32 cellular contexts compared by ENCODE assay signal in the genomic region with DNA sequence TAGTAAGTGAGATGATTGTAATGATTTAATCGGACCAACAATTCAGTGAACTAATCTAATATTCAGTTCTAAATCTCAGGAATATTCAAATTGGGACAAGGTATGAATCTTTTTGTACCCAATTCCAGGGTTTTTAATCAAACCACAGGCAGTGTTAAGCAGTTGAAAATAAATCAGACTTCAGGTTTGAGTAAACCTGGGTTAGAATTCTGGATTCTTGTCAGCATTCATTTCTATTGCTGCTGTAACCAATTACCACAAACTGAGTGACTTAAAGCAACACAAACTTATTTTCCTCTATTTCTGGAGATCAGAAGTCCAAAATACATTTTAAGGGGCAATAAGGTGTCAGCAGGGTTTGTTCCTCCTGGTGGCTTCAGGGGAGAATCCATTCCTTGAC.
"Had no signal": no experiment of that assay in that cellular context is flagged by ENCODE, and none has a peak within 500 bp of the region (broad histone marks: within the 10 kb centered on the region; RNA-seq: fewer than 3 reads in every experiment).

No MANE protein-coding gene starts in this region.

- H3K4me1 ChIP-seq: breast epithelium had no signal

- H3K27me3 ChIP-seq: adrenal gland, body of pancreas, brain microvascular endothelial cell, breast epithelium had no signal

- DNase-seq: activated B cell treated with CpG ODN at 0.5 μM for 24 hours; activated CD4-positive, alpha-beta memory T cell treated with anti-CD3 and anti-CD28 coated beads for 36 hours; activated CD4-positive, alpha-beta T cell treated with anti-CD3 and anti-CD28 coated beads for 4 hours; activated CD4-positive, alpha-beta T cell treated with anti-CD3 and anti-CD28 coated beads, Interleukin-2, amount 10 ng/mL, durations not matched to agents 24 days and 14 days; activated CD4-positive, alpha-beta T cell treated with anti-CD3 and anti-CD28 coated beads, Interleukin-2, amount 50 U/mL, for 1 hour; activated CD4-positive, alpha-beta T cell treated with anti-CD3 and anti-CD28 coated beads, Interleukin-2, amount 50 U/mL, for 4 hours; activated CD4-positive, CD25-positive, alpha-beta regulatory T cell treated with anti-CD3 and anti-CD28 coated beads, Interleukin-2, amount 50 U/mL, for 72 hours; activated CD8-positive, alpha-beta memory T cell treated with anti-CD3 and anti-CD28 coated beads, Interleukin-2, amount 50 U/mL, for 4 hours; activated CD8-positive, alpha-beta T cell treated with anti-CD3 and anti-CD28 coated beads for 36 hours; activated effector memory CD4-positive, alpha-beta T cell treated with anti-CD3 and anti-CD28 coated beads, Interleukin-2, amount 50 U/mL, for 16 hours; activated gamma-delta T cell treated with Interleukin-2 at 50 U/mL for 16 hours; activated naive CD4-positive, alpha-beta T cell; activated naive CD4-positive, alpha-beta T cell treated with anti-CD3 and anti-CD28 coated beads for 36 hours; activated naive CD4-positive, alpha-beta T cell treated with anti-CD3 and anti-CD28 coated beads, Interleukin-2, amount 50 U/mL, for 16 hours; activated naive CD8-positive, alpha-beta T cell treated with anti-CD3 and anti-CD28 coated beads for 36 hours; activated T-cell treated with anti-CD3 and anti-CD28 coated beads for 4 hours; activated T-cell treated with anti-CD3 and anti-CD28 coated beads, Interleukin-2, amount 50 U/mL, for 1 hour; activated T-cell treated with anti-CD3 and anti-CD28 coated beads, Interleukin-2, amount 50 U/mL, for 4 hours; adrenal gland; amniotic stem cell; aorta; body of pancreas; brain microvascular endothelial cell; central memory CD4-positive, alpha-beta T cell; T-helper 9 cell had no signal

- H3K4me3 Mint-ChIP-seq: activated B cell treated with CpG ODN at 0.5 μM for 24 hours; activated CD4-positive, alpha-beta memory T cell treated with anti-CD3 and anti-CD28 coated beads for 36 hours; activated CD4-positive, alpha-beta T cell treated with anti-CD3 and anti-CD28 coated beads, Interleukin-2, amount 10 ng/mL, durations not matched to agents 24 days and 14 days; activated CD8-positive, alpha-beta T cell treated with anti-CD3 and anti-CD28 coated beads for 36 hours; activated naive CD4-positive, alpha-beta T cell treated with anti-CD3 and anti-CD28 coated beads for 36 hours; activated naive CD8-positive, alpha-beta T cell treated with anti-CD3 and anti-CD28 coated beads for 36 hours; activated T-cell treated with anti-CD3 and anti-CD28 coated beads, Interleukin-2, amount 50 U/mL, for 4 hours; activated T-helper 1 cell treated with anti-CD3 and anti-CD28 coated beads, Interleukin-12 subunit alpha, Interleukin-12 subunit beta, Interleukin-2, Interleukin-4 antibody, amounts not matched to agents 30 ng/mL and 10 ng/mL and 1 ng/mL, durations not matched to agents 14 hours and 24 hours and 36 hours; activated T-helper 17 cell treated with anti-CD3 and anti-CD28 coated beads, Interleukin-2, amount 50 U/mL, for 72 hours; T-helper 1 cell treated with Interleukin-12 subunit alpha and Interleukin-12 subunit beta and Interleukin-4 antibody, amounts not matched to agents 30 μg/mL and 1 μg/mL, for 36 hours; T-helper 2 cell treated with Interferon-gamma antibody and Interleukin-4, amounts not matched to agents 5 μg/mL and 100 μg/mL, for 36 hours had no signal

- H3K9me3 Mint-ChIP-seq: activated B cell treated with CpG ODN at 0.5 μM for 24 hours; activated CD4-positive, alpha-beta memory T cell treated with anti-CD3 and anti-CD28 coated beads for 36 hours; activated CD8-positive, alpha-beta T cell treated with anti-CD3 and anti-CD28 coated beads for 36 hours; activated naive CD4-positive, alpha-beta T cell treated with anti-CD3 and anti-CD28 coated beads for 36 hours; activated naive CD4-positive, alpha-beta T cell treated with anti-CD3 and anti-CD28 coated beads, Interleukin-2, amount 50 U/mL, for 72 hours; activated naive CD8-positive, alpha-beta T cell treated with anti-CD3 and anti-CD28 coated beads for 36 hours; activated T-cell treated with anti-CD3 and anti-CD28 coated beads, Interleukin-2, amount 50 U/mL, for 4 hours; activated T-helper 17 cell treated with anti-CD3 and anti-CD28 coated beads, Interleukin-2, amount 50 U/mL, for 72 hours; T-helper 1 cell treated with Interleukin-12 subunit alpha and Interleukin-12 subunit beta and Interleukin-4 antibody, amounts not matched to agents 30 μg/mL and 1 μg/mL, for 36 hours; T-helper 2 cell treated with Interferon-gamma antibody and Interleukin-4, amounts not matched to agents 5 μg/mL and 100 μg/mL, for 36 hours had no signal

- H3K27me3 Mint-ChIP-seq: activated B cell treated with CpG ODN at 0.5 μM for 24 hours; activated CD8-positive, alpha-beta T cell treated with anti-CD3 and anti-CD28 coated beads for 36 hours; activated T-helper 17 cell treated with anti-CD3 and anti-CD28 coated beads, Interleukin-2, amount 50 U/mL, for 72 hours had no signal

- H3K36me3 ChIP-seq: adrenal gland, brain microvascular endothelial cell, breast epithelium had no signal

- H3K27ac ChIP-seq: adrenal gland, body of pancreas, brain microvascular endothelial cell, breast epithelium, VCaP had no signal

- H3K27ac Mint-ChIP-seq: activated B cell treated with CpG ODN at 0.5 μM for 24 hours; activated CD4-positive, alpha-beta memory T cell treated with anti-CD3 and anti-CD28 coated beads for 36 hours; activated CD4-positive, alpha-beta T cell treated with anti-CD3 and anti-CD28 coated beads, Interleukin-2, amount 10 ng/mL, durations not matched to agents 24 days and 14 days; activated CD8-positive, alpha-beta T cell treated with anti-CD3 and anti-CD28 coated beads for 36 hours; activated naive CD4-positive, alpha-beta T cell treated with anti-CD3 and anti-CD28 coated beads for 36 hours; activated naive CD4-positive, alpha-beta T cell treated with anti-CD3 and anti-CD28 coated beads, Interleukin-2, amount 50 U/mL, for 72 hours; activated naive CD8-positive, alpha-beta T cell treated with anti-CD3 and anti-CD28 coated beads for 36 hours; activated T-helper 1 cell treated with anti-CD3 and anti-CD28 coated beads, Interleukin-12 subunit alpha, Interleukin-12 subunit beta, Interleukin-2, Interleukin-4 antibody, amounts not matched to agents 30 ng/mL and 10 ng/mL and 1 ng/mL, durations not matched to agents 14 hours and 24 hours and 36 hours; activated T-helper 17 cell treated with anti-CD3 and anti-CD28 coated beads, Interleukin-2, amount 50 U/mL, for 72 hours; T-helper 1 cell treated with Interleukin-12 subunit alpha and Interleukin-12 subunit beta and Interleukin-4 antibody, amounts not matched to agents 30 μg/mL and 1 μg/mL, for 36 hours; T-helper 2 cell treated with Interferon-gamma antibody and Interleukin-4, amounts not matched to agents 5 μg/mL and 100 μg/mL, for 36 hours had no signal

- H3K4me3 ChIP-seq: adrenal gland, body of pancreas, breast epithelium had no signal

- H3K9me3 ChIP-seq: adrenal gland, body of pancreas, breast epithelium had no signal

- H3K36me3 Mint-ChIP-seq: activated CD4-positive, alpha-beta memory T cell treated with anti-CD3 and anti-CD28 coated beads for 36 hours had no signal

- ATAC-seq: activated CD8-positive, alpha-beta T cell treated with anti-CD3 and anti-CD28 coated beads for 36 hours; activated T-cell treated with anti-CD3 and anti-CD28 coated beads, Interleukin-2, amount 50 U/mL, for 4 hours; activated T-helper 17 cell treated with anti-CD3 and anti-CD28 coated beads, Interleukin-2, amount 50 U/mL, for 72 hours; body of pancreas had no signal
